8 cellular contexts compared by ENCODE assay signal in the genomic region with DNA sequence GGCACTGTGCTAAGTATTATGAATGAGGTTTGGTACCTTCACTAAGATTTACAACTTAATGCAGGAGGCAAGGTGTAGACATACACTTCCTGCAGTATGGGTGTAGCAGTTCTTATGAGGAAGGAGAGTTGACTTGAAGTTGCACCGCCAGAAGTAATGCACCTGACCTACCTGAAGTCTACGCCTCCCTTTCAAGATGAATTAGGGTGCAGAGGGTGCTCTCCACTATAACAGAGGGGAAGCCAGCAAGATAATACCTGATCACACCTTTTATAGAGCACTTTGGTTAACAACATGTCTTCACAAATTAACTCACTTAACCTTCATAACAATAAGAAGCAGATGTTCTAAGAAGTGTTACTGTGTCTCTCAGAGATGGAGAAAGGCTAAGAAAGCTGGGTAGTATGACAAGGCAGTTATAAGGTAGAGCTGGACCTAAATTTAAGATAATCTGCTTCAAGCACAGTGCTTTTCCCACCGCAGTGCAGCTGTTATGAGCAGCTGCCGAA. TPM values are rescaled to one million over a fixed set of nuclear protein-coding genes. Genes with fewer than 3 reads are reported as not detected.
DNase-seq lines count a peak whose midpoint lies in the region; ATAC-seq and TF ChIP-seq lines count a peak whose summit lies in the region.

No MANE protein-coding gene starts in this region.

- no peak for ATAC-seq in HG02885 (IDR thresholded peaks at IDR 0.05; ENCODE audit: poor library complexity, unreplicated experiment)

- TF ChIP-seq POLR2A in esophagus muscularis mucosa (IDR thresholded peaks at IDR 0.05; ENCODE audit: low read depth) (no peak), erythroblast (IDR thresholded peaks at IDR 0.05; ENCODE audit: low read length) (no peak)

- TF ChIP-seq CTCF in GM12864 (IDR thresholded peaks at IDR 0.05; ENCODE audit: low read depth, low read length, missing control alignments): no peak
- TF ChIP-seq CTCF in RWPE1 (conservative IDR thresholded peaks at IDR 0.05; ENCODE audit: low read depth): no peak
- TF ChIP-seq CTCF in esophagus muscularis mucosa (IDR thresholded peaks at IDR 0.05): no peak

- DNase-seq in GM12864 (ENCODE audit: low read depth) (no peak), RWPE1 (ENCODE audit: low spot score) (no peak), esophagus muscularis mucosa (ENCODE audit: extremely low spot score) (no peak), putamen (ENCODE audit: low spot score) (peak; percentile 15), erythroblast (lab: John Stamatoyannopoulos, UW) (no peak), occipital lobe (lab: John Stamatoyannopoulos, UW) (no peak), posterior vena cava (ENCODE audit: low spot score) (no peak)

- 32% methylated on average over 4 of the region's 4 CpGs for WGBS in esophagus muscularis mucosa

- no peak for TF ChIP-seq EP300 in esophagus muscularis mucosa (IDR thresholded peaks at IDR 0.05)

- intact Hi-C loops in esophagus muscularis mucosa (cut with DNase I) (no loop called here), posterior vena cava (cut with DNase I) (no loop called here)

- POLR2A ChIA-PET in RWPE1 (lab: Yijun Ruan, JAX; ENCODE audit: low non-redundant PET): interaction anchor here (1.3 kb wide), 1 partner anchor 20 kb away, joined by 8 read pairs; no protein-coding TSS in a partner anchor

- H3K27me3 ChIP-seq in esophagus muscularis mucosa: no peaks in the 10 kb centered on the region

- H3K27ac ChIP-seq in RWPE1 (peak overlapping the region; percentile 85), esophagus muscularis mucosa (replicated peaks in 1 of 4) (peak overlapping the region; percentile 92 to 94 (median 94))

- H3K4me1 ChIP-seq in esophagus muscularis mucosa: peaks cover 15 to 41% (median 39%) of the 10 kb centered on the region in 4 donors

- CTCF ChIA-PET in RWPE1 (lab: Yijun Ruan, JAX): interaction anchor here (0.5 kb wide), 1 partner anchor 123 kb away, joined by 3 read pairs; no protein-coding TSS in a partner anchor

- no peaks in the 10 kb centered on the region for H3K36me3 ChIP-seq in esophagus muscularis mucosa

- H3K9me3 ChIP-seq in esophagus muscularis mucosa: no peaks in the 10 kb centered on the region

- H3K4me3 ChIP-seq in GM12864 (ENCODE audit: low read depth, low read length) (peak overlapping the region; percentile 75), esophagus muscularis mucosa (peak overlapping the region; percentile 76 to 95 (median 87))

RNA-seq across cellular contexts. Expression of a gene that starts 0.6 kb away (rescaled TPM):
- total RNA-seq in esophagus muscularis mucosa (10 to 100 TPM; 37.1 to 51.7 (median 42.6) TPM), occipital lobe (109 TPM), posterior vena cava (10 to 100 TPM; 94.7 to 96.2 TPM)
